ENCODE assay signal across 1 cellular context in the genomic region with DNA sequence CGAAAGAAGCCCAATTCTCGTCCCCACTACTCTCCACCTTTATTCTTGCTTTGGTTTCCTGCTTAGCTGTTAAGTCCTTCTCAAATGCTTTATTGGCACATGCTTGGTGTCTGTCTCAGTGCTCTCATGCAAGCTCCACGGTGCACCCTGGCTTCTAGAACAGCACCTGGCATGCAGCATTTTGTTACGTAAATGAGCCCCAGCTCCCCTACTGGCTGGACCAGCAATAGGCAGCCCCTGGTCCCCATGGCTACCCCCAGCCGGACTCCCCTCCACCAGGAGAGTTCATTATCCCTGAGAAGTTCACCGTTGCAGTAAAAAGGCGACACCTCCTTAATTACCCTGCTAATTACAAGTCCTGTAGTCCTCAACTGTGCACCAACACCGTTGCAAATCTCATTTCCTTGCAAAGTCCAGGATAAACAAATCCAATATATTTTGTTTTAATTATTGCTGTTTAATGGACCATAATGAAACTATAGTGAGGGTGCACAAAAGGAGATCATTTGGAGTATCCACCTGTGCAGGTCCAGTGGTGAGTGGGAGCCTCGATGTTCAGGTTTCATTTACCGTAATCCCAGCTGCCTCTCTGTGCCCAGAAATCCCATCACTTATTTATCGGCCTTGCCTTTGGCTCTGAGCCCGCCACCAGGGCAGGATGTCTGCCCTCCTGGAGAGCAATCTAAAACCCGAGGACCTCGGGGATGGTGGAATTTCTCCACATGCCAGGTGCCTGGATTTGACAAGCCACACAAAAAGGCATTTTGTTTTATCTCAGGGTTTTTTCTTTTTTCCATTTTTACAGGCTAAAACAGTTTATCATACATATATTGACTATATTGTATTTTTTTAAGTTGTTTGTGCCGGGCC.
TF ChIP-seq lines count a peak whose summit lies in the region.

No MANE protein-coding gene starts in this region.

TF ChIP-seq in HepG2, 621 proteins besides CTCF, POLR2A, EP300 and RAD21 (continued from another document):
- TF ChIP-seq, protein P1, sequence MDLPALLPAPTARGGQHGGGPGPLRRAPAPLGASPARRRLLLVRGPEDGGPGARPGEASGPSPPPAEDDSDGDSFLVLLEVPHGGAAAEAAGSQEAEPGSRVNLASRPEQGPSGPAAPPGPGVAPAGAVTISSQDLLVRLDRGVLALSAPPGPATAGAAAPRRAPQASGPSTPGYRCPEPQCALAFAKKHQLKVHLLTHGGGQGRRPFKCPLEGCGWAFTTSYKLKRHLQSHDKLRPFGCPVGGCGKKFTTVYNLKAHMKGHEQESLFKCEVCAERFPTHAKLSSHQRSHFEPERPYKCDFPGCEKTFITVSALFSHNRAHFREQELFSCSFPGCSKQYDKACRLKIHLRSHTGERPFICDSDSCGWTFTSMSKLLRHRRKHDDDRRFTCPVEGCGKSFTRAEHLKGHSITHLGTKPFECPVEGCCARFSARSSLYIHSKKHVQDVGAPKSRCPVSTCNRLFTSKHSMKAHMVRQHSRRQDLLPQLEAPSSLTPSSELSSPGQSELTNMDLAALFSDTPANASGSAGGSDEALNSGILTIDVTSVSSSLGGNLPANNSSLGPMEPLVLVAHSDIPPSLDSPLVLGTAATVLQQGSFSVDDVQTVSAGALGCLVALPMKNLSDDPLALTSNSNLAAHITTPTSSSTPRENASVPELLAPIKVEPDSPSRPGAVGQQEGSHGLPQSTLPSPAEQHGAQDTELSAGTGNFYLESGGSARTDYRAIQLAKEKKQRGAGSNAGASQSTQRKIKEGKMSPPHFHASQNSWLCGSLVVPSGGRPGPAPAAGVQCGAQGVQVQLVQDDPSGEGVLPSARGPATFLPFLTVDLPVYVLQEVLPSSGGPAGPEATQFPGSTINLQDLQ (CRISPR knock-in tag; IDR thresholded peaks at IDR 0.05) = no peak
- TF ChIP-seq, protein P2, sequence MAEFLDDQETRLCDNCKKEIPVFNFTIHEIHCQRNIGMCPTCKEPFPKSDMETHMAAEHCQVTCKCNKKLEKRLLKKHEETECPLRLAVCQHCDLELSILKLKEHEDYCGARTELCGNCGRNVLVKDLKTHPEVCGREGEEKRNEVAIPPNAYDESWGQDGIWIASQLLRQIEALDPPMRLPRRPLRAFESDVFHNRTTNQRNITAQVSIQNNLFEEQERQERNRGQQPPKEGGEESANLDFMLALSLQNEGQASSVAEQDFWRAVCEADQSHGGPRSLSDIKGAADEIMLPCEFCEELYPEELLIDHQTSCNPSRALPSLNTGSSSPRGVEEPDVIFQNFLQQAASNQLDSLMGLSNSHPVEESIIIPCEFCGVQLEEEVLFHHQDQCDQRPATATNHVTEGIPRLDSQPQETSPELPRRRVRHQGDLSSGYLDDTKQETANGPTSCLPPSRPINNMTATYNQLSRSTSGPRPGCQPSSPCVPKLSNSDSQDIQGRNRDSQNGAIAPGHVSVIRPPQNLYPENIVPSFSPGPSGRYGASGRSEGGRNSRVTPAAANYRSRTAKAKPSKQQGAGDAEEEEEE (CRISPR knock-in tag; IDR thresholded peaks at IDR 0.05; ENCODE audit: borderline replicate concordance) = no peak
- no peak for TF ChIP-seq REXO4 (CRISPR knock-in tag; IDR thresholded peaks at IDR 0.05; ENCODE audit: borderline replicate concordance)
- TF ChIP-seq ZNF24 (IDR thresholded peaks at IDR 0.05) = no peak
- no peak for TF ChIP-seq ZNF782 (CRISPR knock-in tag; IDR thresholded peaks at IDR 0.05; ENCODE audit: borderline replicate concordance)
- no peak for TF ChIP-seq NONO (IDR thresholded peaks at IDR 0.05)
- no peak for TF ChIP-seq NONO (CRISPR knock-in tag; conservative IDR thresholded peaks at IDR 0.05)
- TF ChIP-seq SNAPC2 (CRISPR knock-in tag; IDR thresholded peaks at IDR 0.05) = no peak
- TF ChIP-seq, protein P3, sequence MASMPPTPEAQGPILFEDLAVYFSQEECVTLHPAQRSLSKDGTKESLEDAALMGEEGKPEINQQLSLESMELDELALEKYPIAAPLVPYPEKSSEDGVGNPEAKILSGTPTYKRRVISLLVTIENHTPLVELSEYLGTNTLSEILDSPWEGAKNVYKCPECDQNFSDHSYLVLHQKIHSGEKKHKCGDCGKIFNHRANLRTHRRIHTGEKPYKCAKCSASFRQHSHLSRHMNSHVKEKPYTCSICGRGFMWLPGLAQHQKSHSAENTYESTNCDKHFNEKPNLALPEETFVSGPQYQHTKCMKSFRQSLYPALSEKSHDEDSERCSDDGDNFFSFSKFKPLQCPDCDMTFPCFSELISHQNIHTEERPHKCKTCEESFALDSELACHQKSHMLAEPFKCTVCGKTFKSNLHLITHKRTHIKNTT (CRISPR knock-in tag; IDR thresholded peaks at IDR 0.05) = no peak
